Comparison of ENCODE assay signal across 25 cellular contexts in the genomic region with DNA sequence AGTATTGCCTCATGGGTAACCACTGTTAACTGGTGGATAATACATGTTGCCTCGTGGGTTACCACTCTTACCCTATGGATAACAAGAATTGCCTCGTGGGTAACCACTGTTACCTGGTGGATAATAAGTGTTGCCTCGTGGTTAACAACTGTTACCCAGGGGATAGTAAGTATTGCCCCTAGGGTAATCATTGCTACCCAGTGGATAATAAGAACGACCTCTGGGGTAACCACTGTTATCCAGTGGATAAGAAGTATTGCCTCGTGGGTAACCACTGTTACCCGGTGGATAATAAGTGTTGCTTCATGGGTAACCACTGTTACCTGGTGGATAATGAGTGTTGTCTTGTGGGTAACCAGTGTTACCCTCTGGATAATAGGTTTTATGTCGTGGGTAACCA. TPM values are rescaled to one million over a fixed set of nuclear protein-coding genes. Genes with fewer than 3 reads are reported as not detected.
A peak's percentile ranks its signal among the peaks of the same experiment; 100 is the strongest.
DNase-seq lines count a peak whose midpoint lies in the region; ATAC-seq, FAIRE-seq and TF ChIP-seq lines count a peak whose summit lies in the region.
"Had no signal": no experiment of that assay in that cellular context is flagged by ENCODE, and none has a peak within 500 bp of the region (broad histone marks: within the 10 kb centered on the region; RNA-seq: fewer than 3 reads in every experiment).

No MANE protein-coding gene starts in this region.

- H3K9ac ChIP-seq in endodermal cell (ENCODE audit: extremely low read depth, low read length, poor library complexity, severe bottlenecking): no peak overlapping the region

- peaks cover 79% of the 10 kb centered on the region for H3K9me3 Mint-ChIP-seq in endodermal cell
- H3K9me3 Mint-ChIP-seq: CD4-positive, alpha-beta T cell had no signal

- peak; percentile 50 for DNase-seq in GM06990 (ENCODE audit: extremely low read depth, insufficient read length)
- no peak for DNase-seq in GM18507 (ENCODE audit: extremely low spot score, insufficient read length, low read depth)
- peak; percentile 3 for DNase-seq in endodermal cell
- no peak for DNase-seq in HCEC 1CT
- DNase-seq in NCI-H1092 treated with DMSO at 0.1 percent for 48 hours (lab: John Stamatoyannopoulos, UW): no peak
- DNase-seq: AML-193; Caco-2; CD4-positive, alpha-beta T cell; DMS153; DMS79; GDM1; GOT3; H7; Kasumi-1; KBM-7 had no signal

- no peaks in the 10 kb centered on the region for H3K36me3 ChIP-seq in GM06990 (ENCODE audit: control insufficient read depth, insufficient read depth, low read length)
- no peaks in the 10 kb centered on the region for H3K36me3 ChIP-seq in endodermal cell (ENCODE audit: control insufficient read depth, insufficient read depth, low read length)

- H3K4me3 ChIP-seq in GM06990 (replicated peaks; ENCODE audit: low read depth, low read length): no peak overlapping the region
- no peak overlapping the region for H3K4me3 ChIP-seq in endodermal cell (ENCODE audit: low read length)
- H3K4me3 ChIP-seq: A549 had no signal

- no peaks in the 10 kb centered on the region for H3K4me1 ChIP-seq in endodermal cell (ENCODE audit: control insufficient read depth, insufficient read depth, low read length)
- H3K4me1 ChIP-seq: A549, Caco-2 had no signal

- H3K27me3 ChIP-seq in GM06990 (replicated peaks; ENCODE audit: control insufficient read depth, insufficient read depth, low read length) (no peaks in the 10 kb centered on the region; the same call in 1 of the 2 replicates), endodermal cell (ENCODE audit: control insufficient read depth, insufficient read depth, low read length, poor library complexity, severe bottlenecking) (no peaks in the 10 kb centered on the region)

- no peaks in the 10 kb centered on the region for H3K27me3 Mint-ChIP-seq in endodermal cell (ENCODE audit: insufficient read depth)
- H3K27me3 Mint-ChIP-seq: CD4-positive, alpha-beta T cell; IgD-negative memory B cell had no signal

- no peak overlapping the region for H3K27ac ChIP-seq in endodermal cell (ENCODE audit: low read depth, low read length)
- H3K27ac ChIP-seq: 22Rv1, A549, C4-2B had no signal

- H3K4me3 Mint-ChIP-seq in endodermal cell: no peak overlapping the region
- H3K4me3 Mint-ChIP-seq: CD4-positive, alpha-beta T cell; IgD-negative memory B cell had no signal

- ATAC-seq in HG02759 (IDR thresholded peaks at IDR 0.05; ENCODE audit: unreplicated experiment) (peak; percentile 27), HG03135 (IDR thresholded peaks at IDR 0.05; ENCODE audit: unreplicated experiment) (no peak)
- ATAC-seq: A549, HepG2 had no signal

- no peaks in the 10 kb centered on the region for H3K4me1 Mint-ChIP-seq in endodermal cell
- H3K4me1 Mint-ChIP-seq: IgD-negative memory B cell had no signal

- no peak overlapping the region for H3K27ac Mint-ChIP-seq in endodermal cell
- H3K27ac Mint-ChIP-seq: CD4-positive, alpha-beta T cell; IgD-negative memory B cell had no signal

- H3K9me3 ChIP-seq in endodermal cell (ENCODE audit: control insufficient read depth, low read length): peaks cover 70% of the 10 kb centered on the region
- H3K9me3 ChIP-seq: A549 had no signal

- no peaks in the 10 kb centered on the region for H3K36me3 Mint-ChIP-seq in endodermal cell (ENCODE audit: low read depth)
- H3K36me3 Mint-ChIP-seq: IgD-negative memory B cell had no signal

- peak; percentile 44 for FAIRE-seq in GM18507 (lab: Jason Lieb, UNC)
- FAIRE-seq: A549, HepG2, HTR-8/SVneo had no signal

- WGBS in endodermal cell (ENCODE audit: insufficient coverage in 1 of 2, insufficient read length in 1 of 2), 2 experiments: 86 to 93% methylated on average over 5 to 7 of the region's 7 CpGs

- TF ChIP-seq CTCF in GM06990 (IDR thresholded peaks at IDR 0.05; ENCODE audit: insufficient read depth, low read length, poor library complexity, severe bottlenecking): no peak
- TF ChIP-seq CTCF in endodermal cell (conservative IDR thresholded peaks at IDR 0.05): no peak

RNA-seq across cellular contexts. Expression of gene NXPE4, which starts 28.1 kb away (rescaled TPM):
- total RNA-seq in endodermal cell: not detected
- polyA plus RNA-seq in endodermal cell (2013, experiment 1 of 2): not detected
- not detected for polyA plus RNA-seq in endodermal cell (2013, experiment 2 of 2)
- total RNA-seq: Caco-2; CD4-positive, alpha-beta T cell; Daoy; H7; HepG2 had no signal
- polyA plus RNA-seq: A549, BJ, HepG2, IgD-negative memory B cell had no signal

RNA-seq across cellular contexts. Expression of gene NXPE2, which starts 54.6 kb away (rescaled TPM):
- total RNA-seq in endodermal cell: under 1 TPM in 1 of 2 donors, not detected in 1; 0.18 TPM
- not detected for polyA plus RNA-seq in endodermal cell (2013, experiment 1 of 2)
- not detected for polyA plus RNA-seq in endodermal cell (2013, experiment 2 of 2)
- total RNA-seq: Caco-2; CD4-positive, alpha-beta T cell; Daoy; H7; HepG2 had no signal
- polyA plus RNA-seq: HepG2, IgD-negative memory B cell had no signal

Comparison
In these comparisons a context has a peak if more than half of its experiments do, and no peak if none do; other contexts are left out.
1. DNase-seq: peak in GM06990 (single experiment) and endodermal cell (single experiment); none in GM18507 (single experiment), HCEC 1CT (single experiment) and NCI-H1092 treated with DMSO at 0.1 percent for 48 hours (single experiment).